Comparison of ENCODE assay signal across 1 cellular context in the genomic region with DNA sequence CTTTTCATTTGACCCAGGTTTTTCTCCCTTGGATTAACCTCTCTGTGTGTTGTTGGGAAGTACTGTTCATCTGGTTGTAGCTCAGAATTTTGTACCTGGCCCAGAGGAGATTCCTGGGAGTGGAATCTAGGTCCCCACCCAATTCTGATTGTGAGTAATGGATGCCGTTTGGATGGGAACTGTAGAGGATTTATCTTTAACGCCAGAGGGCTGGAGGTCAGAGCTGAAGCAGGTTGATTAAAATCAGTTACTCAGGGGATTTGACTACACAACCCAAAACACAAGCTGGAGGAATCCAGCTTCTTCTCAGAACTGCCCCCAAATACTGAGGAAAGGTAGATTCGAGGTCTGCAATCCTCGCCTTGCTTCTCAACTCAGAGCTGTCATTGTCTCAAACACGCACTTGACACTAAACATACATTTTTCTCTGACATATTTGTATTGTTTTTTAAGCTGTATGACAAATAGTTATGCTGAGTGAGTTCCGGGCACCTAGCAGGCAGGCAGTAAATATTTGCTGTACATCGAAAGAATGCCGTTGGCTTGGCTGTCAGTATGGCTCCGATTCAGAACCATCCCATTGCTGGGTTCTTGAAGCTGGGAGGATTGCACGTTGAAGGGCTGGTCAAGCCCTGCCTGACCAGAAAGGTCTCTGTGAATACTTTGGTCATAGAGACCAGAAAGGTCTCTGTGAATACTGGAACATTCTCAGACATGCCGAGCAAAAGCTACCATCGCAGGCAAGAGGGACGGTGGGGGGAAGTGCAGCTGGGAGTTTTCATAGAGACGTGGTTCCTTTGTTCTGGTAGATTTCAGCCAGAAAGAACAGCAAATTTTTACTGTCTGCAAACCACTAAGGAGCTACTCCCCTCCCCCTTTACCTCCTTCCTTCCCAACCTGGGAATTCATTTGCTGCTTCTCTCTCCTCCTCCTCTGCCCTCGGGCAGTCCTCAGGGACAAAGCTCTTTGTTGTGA.
TF ChIP-seq lines count a peak whose summit lies in the region.

No MANE protein-coding gene starts in this region.

TF ChIP-seq in HepG2, 621 proteins besides CTCF, POLR2A, EP300 and RAD21 (continued from another document and continues in another):
- TF ChIP-seq PAXIP1 (CRISPR knock-in tag; conservative IDR thresholded peaks at IDR 0.05), result peak; percentile 37; the same call in 1 of the 2 replicates
- no peak for TF ChIP-seq ZNF17 (CRISPR knock-in tag; IDR thresholded peaks at IDR 0.05)
- no peak for TF ChIP-seq ZNF350 (CRISPR knock-in tag; IDR thresholded peaks at IDR 0.05; ENCODE audit: borderline replicate concordance, low read depth)
- TF ChIP-seq IRX3 (CRISPR knock-in tag; IDR thresholded peaks at IDR 0.05; ENCODE audit: borderline replicate concordance, low read depth), result 0 out of 2 replicates have a peak, but pooled peaks have one; percentile 50
- no peak for TF ChIP-seq ZNF841 (CRISPR knock-in tag; IDR thresholded peaks at IDR 0.05; ENCODE audit: borderline replicate concordance)
- no peak for TF ChIP-seq ZNF766 (CRISPR knock-in tag; IDR thresholded peaks at IDR 0.05; ENCODE audit: borderline replicate concordance)
- TF ChIP-seq, protein P1, sequence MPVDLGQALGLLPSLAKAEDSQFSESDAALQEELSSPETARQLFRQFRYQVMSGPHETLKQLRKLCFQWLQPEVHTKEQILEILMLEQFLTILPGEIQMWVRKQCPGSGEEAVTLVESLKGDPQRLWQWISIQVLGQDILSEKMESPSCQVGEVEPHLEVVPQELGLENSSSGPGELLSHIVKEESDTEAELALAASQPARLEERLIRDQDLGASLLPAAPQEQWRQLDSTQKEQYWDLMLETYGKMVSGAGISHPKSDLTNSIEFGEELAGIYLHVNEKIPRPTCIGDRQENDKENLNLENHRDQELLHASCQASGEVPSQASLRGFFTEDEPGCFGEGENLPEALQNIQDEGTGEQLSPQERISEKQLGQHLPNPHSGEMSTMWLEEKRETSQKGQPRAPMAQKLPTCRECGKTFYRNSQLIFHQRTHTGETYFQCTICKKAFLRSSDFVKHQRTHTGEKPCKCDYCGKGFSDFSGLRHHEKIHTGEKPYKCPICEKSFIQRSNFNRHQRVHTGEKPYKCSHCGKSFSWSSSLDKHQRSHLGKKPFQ (CRISPR knock-in tag; IDR thresholded peaks at IDR 0.05; ENCODE audit: insufficient replicate concordance), result no peak
- no peak for TF ChIP-seq GABPB1 (CRISPR knock-in tag; IDR thresholded peaks at IDR 0.05)
- TF ChIP-seq, protein P2, sequence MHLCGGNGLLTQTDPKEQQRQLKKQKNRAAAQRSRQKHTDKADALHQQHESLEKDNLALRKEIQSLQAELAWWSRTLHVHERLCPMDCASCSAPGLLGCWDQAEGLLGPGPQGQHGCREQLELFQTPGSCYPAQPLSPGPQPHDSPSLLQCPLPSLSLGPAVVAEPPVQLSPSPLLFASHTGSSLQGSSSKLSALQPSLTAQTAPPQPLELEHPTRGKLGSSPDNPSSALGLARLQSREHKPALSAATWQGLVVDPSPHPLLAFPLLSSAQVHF (CRISPR knock-in tag; IDR thresholded peaks at IDR 0.05), result no peak
- TF ChIP-seq ZFX (CRISPR knock-in tag; IDR thresholded peaks at IDR 0.05; ENCODE audit: low read depth), result no peak
- TF ChIP-seq ZNF674 (CRISPR knock-in tag; IDR thresholded peaks at IDR 0.05; ENCODE audit: low read depth), result no peak
- no peak for TF ChIP-seq SMAD1 (CRISPR knock-in tag; IDR thresholded peaks at IDR 0.05; ENCODE audit: borderline replicate concordance, low read depth)
- TF ChIP-seq, protein P3, sequence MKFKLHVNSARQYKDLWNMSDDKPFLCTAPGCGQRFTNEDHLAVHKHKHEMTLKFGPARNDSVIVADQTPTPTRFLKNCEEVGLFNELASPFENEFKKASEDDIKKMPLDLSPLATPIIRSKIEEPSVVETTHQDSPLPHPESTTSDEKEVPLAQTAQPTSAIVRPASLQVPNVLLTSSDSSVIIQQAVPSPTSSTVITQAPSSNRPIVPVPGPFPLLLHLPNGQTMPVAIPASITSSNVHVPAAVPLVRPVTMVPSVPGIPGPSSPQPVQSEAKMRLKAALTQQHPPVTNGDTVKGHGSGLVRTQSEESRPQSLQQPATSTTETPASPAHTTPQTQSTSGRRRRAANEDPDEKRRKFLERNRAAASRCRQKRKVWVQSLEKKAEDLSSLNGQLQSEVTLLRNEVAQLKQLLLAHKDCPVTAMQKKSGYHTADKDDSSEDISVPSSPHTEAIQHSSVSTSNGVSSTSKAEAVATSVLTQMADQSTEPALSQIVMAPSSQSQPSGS (CRISPR knock-in tag; IDR thresholded peaks at IDR 0.05), result no peak
- TF ChIP-seq FOXO4 (CRISPR knock-in tag; conservative IDR thresholded peaks at IDR 0.05), result no peak
- no peak for TF ChIP-seq MXD4 (CRISPR knock-in tag; IDR thresholded peaks at IDR 0.05)
- peak; percentile 84 for TF ChIP-seq BCL6 (CRISPR knock-in tag; IDR thresholded peaks at IDR 0.05)
- TF ChIP-seq KDM3A (CRISPR knock-in tag; IDR thresholded peaks at IDR 0.05; ENCODE audit: low read depth), result no peak
- TF ChIP-seq, protein P4, sequence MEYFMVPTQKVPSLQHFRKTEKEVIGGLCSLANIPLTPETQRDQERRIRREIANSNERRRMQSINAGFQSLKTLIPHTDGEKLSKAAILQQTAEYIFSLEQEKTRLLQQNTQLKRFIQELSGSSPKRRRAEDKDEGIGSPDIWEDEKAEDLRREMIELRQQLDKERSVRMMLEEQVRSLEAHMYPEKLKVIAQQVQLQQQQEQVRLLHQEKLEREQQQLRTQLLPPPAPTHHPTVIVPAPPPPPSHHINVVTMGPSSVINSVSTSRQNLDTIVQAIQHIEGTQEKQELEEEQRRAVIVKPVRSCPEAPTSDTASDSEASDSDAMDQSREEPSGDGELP (IDR thresholded peaks at IDR 0.05; ENCODE audit: borderline replicate concordance, low read depth), result no peak
- TF ChIP-seq SOX6 (IDR thresholded peaks at IDR 0.05), result no peak
- peak; percentile 74 for TF ChIP-seq SOX6 (CRISPR knock-in tag; IDR thresholded peaks at IDR 0.05)
- TF ChIP-seq NFKB2 (CRISPR knock-in tag; IDR thresholded peaks at IDR 0.05; ENCODE audit: borderline replicate concordance), result no peak
- TF ChIP-seq USF2 (IDR thresholded peaks at IDR 0.05; ENCODE audit: low read depth, low read length), result no peak
- TF ChIP-seq USF2 (CRISPR knock-in tag; IDR thresholded peaks at IDR 0.05; ENCODE audit: borderline replicate concordance), result no peak
- TF ChIP-seq MBD4 (IDR thresholded peaks at IDR 0.05; ENCODE audit: borderline replicate concordance, low read length), result no peak
- no peak for TF ChIP-seq ZNF260 (CRISPR knock-in tag; IDR thresholded peaks at IDR 0.05; ENCODE audit: borderline replicate concordance, low read depth)
- TF ChIP-seq PCBP2 (optimal IDR thresholded peaks at IDR 0.05; ENCODE audit: low read depth, low read length, poor library complexity, severe bottlenecking), result no peak
- no peak for TF ChIP-seq STAT5B (CRISPR knock-in tag; IDR thresholded peaks at IDR 0.05)
- TF ChIP-seq BCLAF1 (IDR thresholded peaks at IDR 0.05), result no peak
- no peak for TF ChIP-seq GZF1 (CRISPR knock-in tag; IDR thresholded peaks at IDR 0.05)
- TF ChIP-seq SRSF4 (IDR thresholded peaks at IDR 0.05; ENCODE audit: low read depth, low read length, poor library complexity, severe bottlenecking), result no peak
- TF ChIP-seq, protein P5, sequence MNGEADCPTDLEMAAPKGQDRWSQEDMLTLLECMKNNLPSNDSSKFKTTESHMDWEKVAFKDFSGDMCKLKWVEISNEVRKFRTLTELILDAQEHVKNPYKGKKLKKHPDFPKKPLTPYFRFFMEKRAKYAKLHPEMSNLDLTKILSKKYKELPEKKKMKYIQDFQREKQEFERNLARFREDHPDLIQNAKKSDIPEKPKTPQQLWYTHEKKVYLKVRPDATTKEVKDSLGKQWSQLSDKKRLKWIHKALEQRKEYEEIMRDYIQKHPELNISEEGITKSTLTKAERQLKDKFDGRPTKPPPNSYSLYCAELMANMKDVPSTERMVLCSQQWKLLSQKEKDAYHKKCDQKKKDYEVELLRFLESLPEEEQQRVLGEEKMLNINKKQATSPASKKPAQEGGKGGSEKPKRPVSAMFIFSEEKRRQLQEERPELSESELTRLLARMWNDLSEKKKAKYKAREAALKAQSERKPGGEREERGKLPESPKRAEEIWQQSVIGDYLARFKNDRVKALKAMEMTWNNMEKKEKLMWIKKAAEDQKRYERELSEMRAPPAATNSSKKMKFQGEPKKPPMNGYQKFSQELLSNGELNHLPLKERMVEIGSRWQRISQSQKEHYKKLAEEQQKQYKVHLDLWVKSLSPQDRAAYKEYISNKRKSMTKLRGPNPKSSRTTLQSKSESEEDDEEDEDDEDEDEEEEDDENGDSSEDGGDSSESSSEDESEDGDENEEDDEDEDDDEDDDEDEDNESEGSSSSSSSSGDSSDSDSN (CRISPR knock-in tag; IDR thresholded peaks at IDR 0.05), result peak; percentile 32; the same call in 1 of the 2 replicates
- TF ChIP-seq PLRG1 (conservative IDR thresholded peaks at IDR 0.05), result no peak
- no peak for TF ChIP-seq E2F1 (CRISPR knock-in tag; IDR thresholded peaks at IDR 0.05)
- no peak for TF ChIP-seq ZNF274 (CRISPR knock-in tag; IDR thresholded peaks at IDR 0.05)
- TF ChIP-seq ZNF552 (CRISPR knock-in tag; IDR thresholded peaks at IDR 0.05; ENCODE audit: borderline replicate concordance), result no peak
- TF ChIP-seq DMAP1 (CRISPR knock-in tag; IDR thresholded peaks at IDR 0.05), result no peak
- no peak for TF ChIP-seq ZNF383 (CRISPR knock-in tag; IDR thresholded peaks at IDR 0.05; ENCODE audit: borderline replicate concordance)
- peak; percentile 44 for TF ChIP-seq FOXA3 (CRISPR knock-in tag; IDR thresholded peaks at IDR 0.05)
- TF ChIP-seq ZNF317 (CRISPR knock-in tag; IDR thresholded peaks at IDR 0.05), result no peak
